2 cellular contexts compared by ENCODE assay signal in the genomic region with DNA sequence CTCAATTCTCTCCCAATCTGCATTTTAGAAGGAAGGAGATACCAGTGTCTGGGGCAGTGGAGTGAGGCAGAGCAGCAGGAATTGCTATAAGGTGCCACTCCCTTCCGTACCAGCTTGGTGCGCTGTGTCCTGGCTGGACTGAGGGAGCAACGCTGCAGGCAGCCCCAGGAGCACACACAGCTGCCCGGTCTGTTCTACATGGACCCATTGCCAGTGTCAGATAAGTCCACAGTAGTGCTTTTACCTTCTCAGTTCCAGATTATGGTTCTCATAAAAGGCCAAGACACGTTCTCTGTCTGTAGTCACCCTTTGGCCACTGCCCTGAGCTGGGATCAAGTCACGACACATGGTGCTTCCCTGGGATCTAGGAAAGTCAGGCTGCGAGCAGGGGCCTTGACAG.
TF ChIP-seq lines count a peak whose summit lies in the region.

No MANE protein-coding gene starts in this region.

TF ChIP-seq in GM23338, 12 proteins besides CTCF, POLR2A, EP300 and RAD21 (continues in another document):
- TF ChIP-seq CREB1 (CRISPR knock-in tag; IDR thresholded peaks at IDR 0.05; ENCODE audit: low read depth) (no peak), JUNB (IDR thresholded peaks at IDR 0.05; ENCODE audit: unreplicated experiment) (no peak), EZH2 (IDR thresholded peaks at IDR 0.05; ENCODE audit: low read depth, unreplicated experiment) (no peak), EZH2phosphoT487 (IDR thresholded peaks at IDR 0.05; ENCODE audit: unreplicated experiment) (no peak), ZNF331 (CRISPR knock-in tag; IDR thresholded peaks at IDR 0.05; ENCODE audit: low read depth) (no peak), NANOG (IDR thresholded peaks at IDR 0.05; ENCODE audit: borderline replicate concordance) (no peak), POLR2AphosphoS5 (IDR thresholded peaks at IDR 0.05; ENCODE audit: low read depth) (no peak), STAT1 (IDR thresholded peaks at IDR 0.05; ENCODE audit: unreplicated experiment) (no peak)
- TF ChIP-seq, protein P1, sequence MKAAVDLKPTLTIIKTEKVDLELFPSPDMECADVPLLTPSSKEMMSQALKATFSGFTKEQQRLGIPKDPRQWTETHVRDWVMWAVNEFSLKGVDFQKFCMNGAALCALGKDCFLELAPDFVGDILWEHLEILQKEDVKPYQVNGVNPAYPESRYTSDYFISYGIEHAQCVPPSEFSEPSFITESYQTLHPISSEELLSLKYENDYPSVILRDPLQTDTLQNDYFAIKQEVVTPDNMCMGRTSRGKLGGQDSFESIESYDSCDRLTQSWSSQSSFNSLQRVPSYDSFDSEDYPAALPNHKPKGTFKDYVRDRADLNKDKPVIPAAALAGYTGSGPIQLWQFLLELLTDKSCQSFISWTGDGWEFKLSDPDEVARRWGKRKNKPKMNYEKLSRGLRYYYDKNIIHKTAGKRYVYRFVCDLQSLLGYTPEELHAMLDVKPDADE (IDR thresholded peaks at IDR 0.05): no peak
- TF ChIP-seq, protein P2, sequence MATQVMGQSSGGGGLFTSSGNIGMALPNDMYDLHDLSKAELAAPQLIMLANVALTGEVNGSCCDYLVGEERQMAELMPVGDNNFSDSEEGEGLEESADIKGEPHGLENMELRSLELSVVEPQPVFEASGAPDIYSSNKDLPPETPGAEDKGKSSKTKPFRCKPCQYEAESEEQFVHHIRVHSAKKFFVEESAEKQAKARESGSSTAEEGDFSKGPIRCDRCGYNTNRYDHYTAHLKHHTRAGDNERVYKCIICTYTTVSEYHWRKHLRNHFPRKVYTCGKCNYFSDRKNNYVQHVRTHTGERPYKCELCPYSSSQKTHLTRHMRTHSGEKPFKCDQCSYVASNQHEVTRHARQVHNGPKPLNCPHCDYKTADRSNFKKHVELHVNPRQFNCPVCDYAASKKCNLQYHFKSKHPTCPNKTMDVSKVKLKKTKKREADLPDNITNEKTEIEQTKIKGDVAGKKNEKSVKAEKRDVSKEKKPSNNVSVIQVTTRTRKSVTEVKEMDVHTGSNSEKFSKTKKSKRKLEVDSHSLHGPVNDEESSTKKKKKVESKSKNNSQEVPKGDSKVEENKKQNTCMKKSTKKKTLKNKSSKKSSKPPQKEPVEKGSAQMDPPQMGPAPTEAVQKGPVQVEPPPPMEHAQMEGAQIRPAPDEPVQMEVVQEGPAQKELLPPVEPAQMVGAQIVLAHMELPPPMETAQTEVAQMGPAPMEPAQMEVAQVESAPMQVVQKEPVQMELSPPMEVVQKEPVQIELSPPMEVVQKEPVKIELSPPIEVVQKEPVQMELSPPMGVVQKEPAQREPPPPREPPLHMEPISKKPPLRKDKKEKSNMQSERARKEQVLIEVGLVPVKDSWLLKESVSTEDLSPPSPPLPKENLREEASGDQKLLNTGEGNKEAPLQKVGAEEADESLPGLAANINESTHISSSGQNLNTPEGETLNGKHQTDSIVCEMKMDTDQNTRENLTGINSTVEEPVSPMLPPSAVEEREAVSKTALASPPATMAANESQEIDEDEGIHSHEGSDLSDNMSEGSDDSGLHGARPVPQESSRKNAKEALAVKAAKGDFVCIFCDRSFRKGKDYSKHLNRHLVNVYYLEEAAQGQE (IDR thresholded peaks at IDR 0.05; ENCODE audit: unreplicated experiment): no peak

TF ChIP-seq in H1, 55 proteins besides CTCF, POLR2A, EP300 and RAD21:
- TF ChIP-seq CHD1 (IDR thresholded peaks at IDR 0.05; ENCODE audit: low read depth, low read length) (no peak), KDM1A (IDR thresholded peaks at IDR 0.05; ENCODE audit: borderline replicate concordance, low read length) (no peak), HDAC2 (IDR thresholded peaks at IDR 0.05; ENCODE audit: borderline replicate concordance in 1 of 2, low read depth in 2 of 2, low read length in 2 of 2) (no peak), FOSL1 (IDR thresholded peaks at IDR 0.05; ENCODE audit: insufficient read depth, low read depth, low read length) (no peak)
- TF ChIP-seq, protein P3, sequence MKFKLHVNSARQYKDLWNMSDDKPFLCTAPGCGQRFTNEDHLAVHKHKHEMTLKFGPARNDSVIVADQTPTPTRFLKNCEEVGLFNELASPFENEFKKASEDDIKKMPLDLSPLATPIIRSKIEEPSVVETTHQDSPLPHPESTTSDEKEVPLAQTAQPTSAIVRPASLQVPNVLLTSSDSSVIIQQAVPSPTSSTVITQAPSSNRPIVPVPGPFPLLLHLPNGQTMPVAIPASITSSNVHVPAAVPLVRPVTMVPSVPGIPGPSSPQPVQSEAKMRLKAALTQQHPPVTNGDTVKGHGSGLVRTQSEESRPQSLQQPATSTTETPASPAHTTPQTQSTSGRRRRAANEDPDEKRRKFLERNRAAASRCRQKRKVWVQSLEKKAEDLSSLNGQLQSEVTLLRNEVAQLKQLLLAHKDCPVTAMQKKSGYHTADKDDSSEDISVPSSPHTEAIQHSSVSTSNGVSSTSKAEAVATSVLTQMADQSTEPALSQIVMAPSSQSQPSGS (IDR thresholded peaks at IDR 0.05; ENCODE audit: low read length): no peak
- TF ChIP-seq, protein P4, sequence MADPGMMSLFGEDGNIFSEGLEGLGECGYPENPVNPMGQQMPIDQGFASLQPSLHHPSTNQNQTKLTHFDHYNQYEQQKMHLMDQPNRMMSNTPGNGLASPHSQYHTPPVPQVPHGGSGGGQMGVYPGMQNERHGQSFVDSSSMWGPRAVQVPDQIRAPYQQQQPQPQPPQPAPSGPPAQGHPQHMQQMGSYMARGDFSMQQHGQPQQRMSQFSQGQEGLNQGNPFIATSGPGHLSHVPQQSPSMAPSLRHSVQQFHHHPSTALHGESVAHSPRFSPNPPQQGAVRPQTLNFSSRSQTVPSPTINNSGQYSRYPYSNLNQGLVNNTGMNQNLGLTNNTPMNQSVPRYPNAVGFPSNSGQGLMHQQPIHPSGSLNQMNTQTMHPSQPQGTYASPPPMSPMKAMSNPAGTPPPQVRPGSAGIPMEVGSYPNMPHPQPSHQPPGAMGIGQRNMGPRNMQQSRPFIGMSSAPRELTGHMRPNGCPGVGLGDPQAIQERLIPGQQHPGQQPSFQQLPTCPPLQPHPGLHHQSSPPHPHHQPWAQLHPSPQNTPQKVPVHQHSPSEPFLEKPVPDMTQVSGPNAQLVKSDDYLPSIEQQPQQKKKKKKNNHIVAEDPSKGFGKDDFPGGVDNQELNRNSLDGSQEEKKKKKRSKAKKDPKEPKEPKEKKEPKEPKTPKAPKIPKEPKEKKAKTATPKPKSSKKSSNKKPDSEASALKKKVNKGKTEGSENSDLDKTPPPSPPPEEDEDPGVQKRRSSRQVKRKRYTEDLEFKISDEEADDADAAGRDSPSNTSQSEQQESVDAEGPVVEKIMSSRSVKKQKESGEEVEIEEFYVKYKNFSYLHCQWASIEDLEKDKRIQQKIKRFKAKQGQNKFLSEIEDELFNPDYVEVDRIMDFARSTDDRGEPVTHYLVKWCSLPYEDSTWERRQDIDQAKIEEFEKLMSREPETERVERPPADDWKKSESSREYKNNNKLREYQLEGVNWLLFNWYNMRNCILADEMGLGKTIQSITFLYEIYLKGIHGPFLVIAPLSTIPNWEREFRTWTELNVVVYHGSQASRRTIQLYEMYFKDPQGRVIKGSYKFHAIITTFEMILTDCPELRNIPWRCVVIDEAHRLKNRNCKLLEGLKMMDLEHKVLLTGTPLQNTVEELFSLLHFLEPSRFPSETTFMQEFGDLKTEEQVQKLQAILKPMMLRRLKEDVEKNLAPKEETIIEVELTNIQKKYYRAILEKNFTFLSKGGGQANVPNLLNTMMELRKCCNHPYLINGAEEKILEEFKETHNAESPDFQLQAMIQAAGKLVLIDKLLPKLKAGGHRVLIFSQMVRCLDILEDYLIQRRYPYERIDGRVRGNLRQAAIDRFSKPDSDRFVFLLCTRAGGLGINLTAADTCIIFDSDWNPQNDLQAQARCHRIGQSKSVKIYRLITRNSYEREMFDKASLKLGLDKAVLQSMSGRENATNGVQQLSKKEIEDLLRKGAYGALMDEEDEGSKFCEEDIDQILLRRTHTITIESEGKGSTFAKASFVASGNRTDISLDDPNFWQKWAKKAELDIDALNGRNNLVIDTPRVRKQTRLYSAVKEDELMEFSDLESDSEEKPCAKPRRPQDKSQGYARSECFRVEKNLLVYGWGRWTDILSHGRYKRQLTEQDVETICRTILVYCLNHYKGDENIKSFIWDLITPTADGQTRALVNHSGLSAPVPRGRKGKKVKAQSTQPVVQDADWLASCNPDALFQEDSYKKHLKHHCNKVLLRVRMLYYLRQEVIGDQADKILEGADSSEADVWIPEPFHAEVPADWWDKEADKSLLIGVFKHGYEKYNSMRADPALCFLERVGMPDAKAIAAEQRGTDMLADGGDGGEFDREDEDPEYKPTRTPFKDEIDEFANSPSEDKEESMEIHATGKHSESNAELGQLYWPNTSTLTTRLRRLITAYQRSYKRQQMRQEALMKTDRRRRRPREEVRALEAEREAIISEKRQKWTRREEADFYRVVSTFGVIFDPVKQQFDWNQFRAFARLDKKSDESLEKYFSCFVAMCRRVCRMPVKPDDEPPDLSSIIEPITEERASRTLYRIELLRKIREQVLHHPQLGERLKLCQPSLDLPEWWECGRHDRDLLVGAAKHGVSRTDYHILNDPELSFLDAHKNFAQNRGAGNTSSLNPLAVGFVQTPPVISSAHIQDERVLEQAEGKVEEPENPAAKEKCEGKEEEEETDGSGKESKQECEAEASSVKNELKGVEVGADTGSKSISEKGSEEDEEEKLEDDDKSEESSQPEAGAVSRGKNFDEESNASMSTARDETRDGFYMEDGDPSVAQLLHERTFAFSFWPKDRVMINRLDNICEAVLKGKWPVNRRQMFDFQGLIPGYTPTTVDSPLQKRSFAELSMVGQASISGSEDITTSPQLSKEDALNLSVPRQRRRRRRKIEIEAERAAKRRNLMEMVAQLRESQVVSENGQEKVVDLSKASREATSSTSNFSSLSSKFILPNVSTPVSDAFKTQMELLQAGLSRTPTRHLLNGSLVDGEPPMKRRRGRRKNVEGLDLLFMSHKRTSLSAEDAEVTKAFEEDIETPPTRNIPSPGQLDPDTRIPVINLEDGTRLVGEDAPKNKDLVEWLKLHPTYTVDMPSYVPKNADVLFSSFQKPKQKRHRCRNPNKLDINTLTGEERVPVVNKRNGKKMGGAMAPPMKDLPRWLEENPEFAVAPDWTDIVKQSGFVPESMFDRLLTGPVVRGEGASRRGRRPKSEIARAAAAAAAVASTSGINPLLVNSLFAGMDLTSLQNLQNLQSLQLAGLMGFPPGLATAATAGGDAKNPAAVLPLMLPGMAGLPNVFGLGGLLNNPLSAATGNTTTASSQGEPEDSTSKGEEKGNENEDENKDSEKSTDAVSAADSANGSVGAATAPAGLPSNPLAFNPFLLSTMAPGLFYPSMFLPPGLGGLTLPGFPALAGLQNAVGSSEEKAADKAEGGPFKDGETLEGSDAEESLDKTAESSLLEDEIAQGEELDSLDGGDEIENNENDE (IDR thresholded peaks at IDR 0.05; ENCODE audit: insufficient replicate concordance, low read length): no peak
